ENCODE assay signal across 14 cellular contexts in the genomic region with DNA sequence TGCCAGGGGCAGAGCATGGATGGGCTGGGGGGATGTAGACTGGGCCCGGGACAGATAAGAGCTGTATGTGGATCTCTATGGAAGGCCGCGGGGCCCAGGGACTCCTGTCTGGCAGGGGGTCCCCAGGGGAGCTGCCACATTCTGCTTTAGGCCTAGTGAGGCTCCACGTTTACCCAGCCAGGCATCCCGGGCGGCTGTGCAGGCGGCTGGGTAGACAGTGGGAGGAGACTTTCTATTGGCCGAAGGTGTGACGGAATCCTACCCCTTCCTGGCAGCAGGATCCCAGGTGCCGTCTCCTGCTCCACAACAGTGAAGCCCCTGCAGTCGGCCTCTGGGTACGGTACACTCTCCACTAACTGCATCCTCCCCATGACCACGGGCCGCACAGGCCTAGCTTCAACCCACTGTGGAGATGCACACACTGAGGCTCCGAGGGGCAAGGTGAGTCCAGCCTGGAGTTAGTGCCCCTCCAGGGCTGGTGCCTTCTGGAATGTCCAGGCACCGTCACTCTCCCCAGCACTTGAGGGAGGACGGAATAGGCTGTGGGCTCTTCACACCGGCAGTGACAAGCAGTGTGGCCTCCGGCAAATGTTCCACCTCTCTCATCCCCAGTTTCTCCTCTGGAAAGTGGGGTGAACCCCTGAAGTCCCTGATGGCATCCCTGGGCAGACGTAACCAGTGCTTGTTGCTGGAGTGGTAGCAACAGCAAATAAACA. TPM values are rescaled to one million over a fixed set of nuclear protein-coding genes. Genes with fewer than 3 reads are reported as not detected.
DNase-seq lines count a peak whose midpoint lies in the region; ATAC-seq and TF ChIP-seq lines count a peak whose summit lies in the region.
"Had no signal": no experiment of that assay in that cellular context is flagged by ENCODE, and none has a peak within 500 bp of the region (broad histone marks: within the 10 kb centered on the region; RNA-seq: fewer than 3 reads in every experiment).

No MANE protein-coding gene starts in this region.

- no peaks in the 10 kb centered on the region for H3K27me3 ChIP-seq in BLaER1
- H3K27me3 ChIP-seq in PC-9 (ENCODE audit: insufficient read depth, low read depth), result no peaks in the 10 kb centered on the region
- no peaks in the 10 kb centered on the region for H3K27me3 ChIP-seq in gastroesophageal sphincter
- H3K27me3 ChIP-seq in ovary, result no peaks in the 10 kb centered on the region
- no peaks in the 10 kb centered on the region for H3K27me3 ChIP-seq in GM23338 (ENCODE audit: insufficient read depth)

- H3K36me3 ChIP-seq in BLaER1 (peaks cover 68% of the 10 kb centered on the region), PC-9 (ENCODE audit: low read depth) (peaks cover 34% of the 10 kb centered on the region), gastroesophageal sphincter (peaks cover 0 to 55% of the 10 kb centered on the region in 2 donors), ovary (no peaks in the 10 kb centered on the region), GM23338 (ENCODE audit: insufficient read depth) (no peaks in the 10 kb centered on the region)

- DNase-seq in PC-9 (no peak), ovary (peak in 3 of 5 donors; percentile 5 to 28 (median 20)), NCI-H2196 treated with DMSO at 0.1 percent for 48 hours (lab: John Stamatoyannopoulos, UW; ENCODE audit: unreplicated experiment) (no peak), SHP77 treated with DMSO at 0.1 percent for 48 hours (lab: John Stamatoyannopoulos, UW) (no peak), GM23338 (ENCODE audit: low spot score) (no peak)
- no peak for DNase-seq in activated T-cell treated with anti-CD3 and anti-CD28 coated beads, Interleukin-2, amount 50 U/mL, for 72 hours
- DNase-seq: MM.1S; naive B cell; NCI-H510A; SIG-M5; stimulated activated naive CD4-positive, alpha-beta T cell treated with Interleukin-2 at 50 U/mL for 16 hours had no signal

- H3K4me2 ChIP-seq in BLaER1, result peak overlapping the region; percentile 80
- H3K4me2 ChIP-seq in PC-9, result no peak overlapping the region
- no peak overlapping the region for H3K4me2 ChIP-seq in GM23338

- H3K9me2 ChIP-seq in PC-9 (ENCODE audit: insufficient read depth) (no peaks in the 10 kb centered on the region), GM23338 (ENCODE audit: insufficient read depth) (no peaks in the 10 kb centered on the region)

- TF ChIP-seq POLR2A in gastroesophageal sphincter (IDR thresholded peaks at IDR 0.05) (no peak), ovary (IDR thresholded peaks at IDR 0.05) (no peak)

- H3K4me3 ChIP-seq in BLaER1 (no peak overlapping the region), PC-9 (no peak overlapping the region), gastroesophageal sphincter (no peak overlapping the region), ovary (no peak overlapping the region), GM23338 (no peak overlapping the region)

- H3K27me3 Mint-ChIP-seq in activated T-cell treated with anti-CD3 and anti-CD28 coated beads, Interleukin-2, amount 50 U/mL, for 72 hours (ENCODE audit: low read depth), result no peaks in the 10 kb centered on the region
- H3K27me3 Mint-ChIP-seq in GM23338 (ENCODE audit: insufficient read depth, low read depth, poor library complexity), result peaks cover 7% of the 10 kb centered on the region
- H3K27me3 Mint-ChIP-seq: CD4-positive, CD25-positive, alpha-beta regulatory T cell; naive B cell had no signal

- TSS peak; percentile 3 for BruUV-seq in PC-9 (replicated peaks; lab: Mats Ljungman, UMichigan)

- no peak for TF ChIP-seq CTCF in PC-9 (conservative IDR thresholded peaks at IDR 0.05)
- no peak for TF ChIP-seq CTCF in gastroesophageal sphincter (IDR thresholded peaks at IDR 0.05)
- no peak for TF ChIP-seq CTCF in ovary (IDR thresholded peaks at IDR 0.05)
- no peak for TF ChIP-seq CTCF in GM23338 (conservative IDR thresholded peaks at IDR 0.05; ENCODE audit: low read depth in 2 of 2)

- no peak for TF ChIP-seq EP300 in gastroesophageal sphincter (IDR thresholded peaks at IDR 0.05)
- no peak for TF ChIP-seq EP300 in ovary (IDR thresholded peaks at IDR 0.05)

- H3K79me2 ChIP-seq in PC-9 (ENCODE audit: low read depth) (peaks cover 55% of the 10 kb centered on the region), GM23338 (replicated peaks; ENCODE audit: insufficient read depth) (peaks cover 15% of the 10 kb centered on the region)

- H3K36me3 Mint-ChIP-seq in activated T-cell treated with anti-CD3 and anti-CD28 coated beads, Interleukin-2, amount 50 U/mL, for 72 hours (ENCODE audit: insufficient read depth in 2 of 2), result no peaks in the 10 kb centered on the region
- peaks cover 27% of the 10 kb centered on the region for H3K36me3 Mint-ChIP-seq in GM23338 (ENCODE audit: low read depth)

- CTCF ChIA-PET in PC-9 (lab: Charles Lee), result interaction anchor here (0.6 kb wide), 1 partner anchor 430 kb away, joined by 4 read pairs; no protein-coding TSS in a partner anchor

- H3K27ac Mint-ChIP-seq in activated T-cell treated with anti-CD3 and anti-CD28 coated beads, Interleukin-2, amount 50 U/mL, for 72 hours, result no peak overlapping the region
- no peak overlapping the region for H3K27ac Mint-ChIP-seq in GM23338

- POLR2A ChIA-PET in PC-9 (lab: Charles Lee; ENCODE audit: unreplicated experiment), result no interaction called here

- H3K4me3 Mint-ChIP-seq in activated T-cell treated with anti-CD3 and anti-CD28 coated beads, Interleukin-2, amount 50 U/mL, for 72 hours, result no peak overlapping the region
- no peak overlapping the region for H3K4me3 Mint-ChIP-seq in GM23338

- H3K27ac ChIP-seq in BLaER1 (no peak overlapping the region; the same call in 1 of the 2 replicates), PC-9 (no peak overlapping the region; the same call in 1 of the 2 replicates), gastroesophageal sphincter (peak overlapping the region in 3 of 4 donors; percentile 20 to 51 (median 50)), ovary (no peak overlapping the region), GM23338 (ENCODE audit: low read depth) (no peak overlapping the region)

- ATAC-seq in gastroesophageal sphincter, result no peak
- no peak for ATAC-seq in activated T-cell treated with anti-CD3 and anti-CD28 coated beads, Interleukin-2, amount 50 U/mL, for 72 hours (replicated peaks in 1 of 2)
- no peak for ATAC-seq in GM23338

- intact Hi-C loops in PC-9 (cut with micrococcal nuclease; ENCODE audit: unreplicated experiment) (no loop called here), ovary (cut with DNase I) (loop anchor here in 1 of 4 donors (10.0 kb wide), 1 partner anchor 428 kb away; no protein-coding TSS in a partner anchor)

- peaks cover 92% of the 10 kb centered on the region for H4K20me1 ChIP-seq in BLaER1
- H4K20me1 ChIP-seq in PC-9 (ENCODE audit: insufficient read depth), result peaks cover 79% of the 10 kb centered on the region
- H4K20me1 ChIP-seq in GM23338 (replicated peaks; ENCODE audit: insufficient read depth), result no peaks in the 10 kb centered on the region; the same call in 1 of the 2 replicates

- H2AFZ ChIP-seq in PC-9, result no peak overlapping the region
- H2AFZ ChIP-seq in GM23338, result no peak overlapping the region

- H3K9me3 Mint-ChIP-seq in activated T-cell treated with anti-CD3 and anti-CD28 coated beads, Interleukin-2, amount 50 U/mL, for 72 hours, result peaks cover 0 to 2% of the 10 kb centered on the region in 2 donors
- H3K9me3 Mint-ChIP-seq in GM23338, result no peaks in the 10 kb centered on the region
- H3K9me3 Mint-ChIP-seq: naive B cell had no signal

- H3K4me1 Mint-ChIP-seq in activated T-cell treated with anti-CD3 and anti-CD28 coated beads, Interleukin-2, amount 50 U/mL, for 72 hours (ENCODE audit: low read depth), result peaks cover 17% of the 10 kb centered on the region
- H3K4me1 Mint-ChIP-seq in GM23338, result peaks cover 25% of the 10 kb centered on the region

- H3K9me3 ChIP-seq in BLaER1 (no peaks in the 10 kb centered on the region), PC-9 (ENCODE audit: insufficient read depth, low read depth) (no peaks in the 10 kb centered on the region), gastroesophageal sphincter (no peaks in the 10 kb centered on the region), ovary (no peaks in the 10 kb centered on the region)

- H3K4me1 ChIP-seq in BLaER1 (peaks cover 76% of the 10 kb centered on the region), PC-9 (replicated peaks; ENCODE audit: insufficient read depth) (no peaks in the 10 kb centered on the region), gastroesophageal sphincter (peaks cover 0 to 34% (median 0%) of the 10 kb centered on the region in 3 donors), ovary (ENCODE audit: insufficient read depth) (peaks cover 14% of the 10 kb centered on the region), GM23338 (ENCODE audit: insufficient read depth) (no peaks in the 10 kb centered on the region; the same call in 1 of the 2 replicates)

- WGBS in gastroesophageal sphincter (ENCODE audit: low coverage in 1 of 2), 2 donors, result 60 to 84% methylated on average over 2 to 6 of the region's 20 CpGs
- 89 to 93% (median 93%) methylated on average over 20 of the region's 20 CpGs for WGBS in ovary, 3 donors

- no peak overlapping the region for H3K9ac ChIP-seq in BLaER1

- H3F3A ChIP-seq in PC-9 (ENCODE audit: insufficient read depth, low read depth) (peaks cover 66% of the 10 kb centered on the region), GM23338 (replicated peaks; ENCODE audit: low read depth) (peaks cover 4% of the 10 kb centered on the region; the same call in 1 of the 2 replicates)

TF ChIP-seq in GM23338, 12 proteins besides CTCF, POLR2A, EP300 and RAD21 (continues in another document):
- no peak for TF ChIP-seq CREB1 (CRISPR knock-in tag; IDR thresholded peaks at IDR 0.05; ENCODE audit: low read depth)
- no peak for TF ChIP-seq ZNF331 (CRISPR knock-in tag; IDR thresholded peaks at IDR 0.05; ENCODE audit: low read depth)
- no peak for TF ChIP-seq ZNF114 (CRISPR knock-in tag; IDR thresholded peaks at IDR 0.05)
- TF ChIP-seq NANOG (IDR thresholded peaks at IDR 0.05; ENCODE audit: borderline replicate concordance), result no peak

RNA-seq across cellular contexts. Expression of a gene that starts 36.8 kb away (rescaled TPM):
- total RNA-seq in PC-9 (2021) (not detected in 2 replicates), gastroesophageal sphincter (under 1 TPM in 2 of 4 donors, not detected in 2; 0.08 to 0.32 TPM), ovary (under 1 TPM in 3 of 7 donors, not detected in 4; 0.23 to 0.50 (median 0.24) TPM)
- polyA plus RNA-seq in ovary (under 1 TPM; 0.12 to 0.92 TPM), GM23338 (2016; fragmentation: Nextera tagmentation; extraction: Ambion mirVana) (not detected in 2 replicates)
- total RNA-seq in activated T-cell treated with anti-CD3 and anti-CD28 coated beads, Interleukin-2, amount 50 U/mL, for 72 hours, result 1 to 10 TPM in 1 of 2 donors, under 1 TPM in 1; 0.70 to 1.6 TPM
- total RNA-seq in GM23338 (2014; rRNA removed; shearing (Covaris generic)), result not detected in 2 replicates

RNA-seq across cellular contexts. Expression of a gene that starts 52.8 kb away (rescaled TPM):
- total RNA-seq in PC-9 (2021) (163 and 177 TPM in 2 replicates), gastroesophageal sphincter (10 to 100 TPM in 3 of 4 donors, 1 to 10 TPM in 1; 9.6 to 47.5 (median 18.9) TPM), ovary (10 to 100 TPM in 5 of 7 donors, 1 to 10 TPM in 2; 2.7 to 73.4 (median 17.6) TPM)
- polyA plus RNA-seq in ovary (10 to 100 TPM; 14.6 to 28.5 TPM), GM23338 (2016; fragmentation: Nextera tagmentation; extraction: Ambion mirVana) (13.5 and 15.4 TPM in 2 replicates)
- total RNA-seq in activated T-cell treated with anti-CD3 and anti-CD28 coated beads, Interleukin-2, amount 50 U/mL, for 72 hours, result 1 to 10 TPM; 4.3 to 4.6 TPM
- total RNA-seq in GM23338 (2014; rRNA removed; shearing (Covaris generic)), result 7.3 and 8.9 TPM in 2 replicates

Comparison
In these comparisons a context has a peak if more than half of its experiments do, and no peak if none do; other contexts are left out.
1. H3K27ac ChIP-seq: peak in gastroesophageal sphincter (3 of 4); none in BLaER1 (single experiment), PC-9 (single experiment), ovary (0 of 2) and GM23338 (single experiment).
2. DNase-seq: peak in ovary (3 of 5); none in PC-9 (0 of 2), NCI-H2196 treated with DMSO at 0.1 percent for 48 hours (single experiment), SHP77 treated with DMSO at 0.1 percent for 48 hours (single experiment), activated T-cell treated with anti-CD3 and anti-CD28 coated beads, Interleukin-2, amount 50 U/mL, for 72 hours (0 of 2) and GM23338 (single experiment).